Comparison of ENCODE assay signal across 8 cellular contexts in the genomic region with DNA sequence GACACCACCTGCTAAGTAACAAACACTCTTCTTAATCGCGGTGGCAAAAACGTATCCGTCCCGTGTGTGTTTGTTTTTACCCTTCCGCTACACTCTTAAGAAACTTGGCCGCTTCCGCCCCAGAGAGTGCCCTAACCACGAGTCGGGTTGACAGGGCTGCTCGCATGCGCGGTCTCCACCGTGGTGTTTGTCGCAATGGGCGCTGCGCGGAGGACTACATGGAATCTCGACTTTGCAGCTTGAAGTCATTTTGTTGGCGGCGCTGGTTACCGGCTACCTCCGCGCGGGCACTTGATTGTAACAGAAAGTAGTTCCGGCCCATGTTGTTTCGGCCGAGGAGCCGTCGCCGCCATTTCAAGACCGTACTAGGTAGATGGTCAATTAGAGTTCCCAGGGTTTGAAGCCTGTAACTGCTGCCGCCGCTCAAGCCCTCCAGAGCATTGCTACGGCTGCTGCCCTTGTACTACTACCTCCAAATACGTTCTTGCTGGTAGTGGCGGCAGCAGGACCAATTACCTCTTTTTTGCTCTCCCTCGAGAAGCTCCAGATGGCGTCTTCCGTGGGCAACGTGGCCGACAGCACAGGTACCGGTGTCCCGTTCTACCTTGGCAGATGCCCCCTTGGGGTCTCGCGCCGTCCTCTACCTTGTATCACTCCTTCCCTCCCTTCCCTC. TPM values are rescaled to one million over a fixed set of nuclear protein-coding genes. Genes with fewer than 3 reads are reported as not detected.
A peak's percentile ranks its signal among the peaks of the same experiment; 100 is the strongest.
DNase-seq lines count a peak whose midpoint lies in the region; ATAC-seq, FAIRE-seq and TF ChIP-seq lines count a peak whose summit lies in the region.

Gene OGT, plus strand, starts transcription at position 352 of the 673 bp plus-strand sequence. Its CDS starts 196 bp downstream, at position 548.

- peaks cover 26% of the 10 kb centered on the region for H3K4me1 ChIP-seq in HepG2 (ENCODE audit: insufficient read depth, low read length)

- CTCF ChIA-PET in HepG2 (lab: Yijun Ruan, JAX; ENCODE audit: low intra/inter-chr PET ratio, low total read pairs) = no interaction called here

- peak; percentile 95 for DNase-seq in CD14-positive monocyte (ENCODE audit: low spot score)
- DNase-seq in NCI-H82 (lab: John Stamatoyannopoulos, UW) = peak; percentile 97
- DNase-seq in activated CD4-positive, alpha-beta T cell treated with anti-CD3 and anti-CD28 coated beads, Interleukin-2, amount 50 U/mL, for 48 hours = peak; percentile 90 to 94
- peak; percentile 91 to 97 for DNase-seq in dermis microvascular lymphatic vessel endothelial cell (ENCODE audit: low read depth in 2 of 2)
- peak; percentile 89 for DNase-seq in HepG2 (ENCODE audit: low spot score)
- DNase-seq in stimulated activated CD4-positive, alpha-beta T cell treated with anti-CD3 and anti-CD28 coated beads, Interleukin-2, amount 100 ng/mL, for 48 hours = peak; percentile 78 to 81

- 0% methylated on average over 7 of the region's 47 CpGs for WGBS in HepG2 (ENCODE audit: low lambda C conversion rate)

- H3K4me3 ChIP-seq in HepG2 (replicated peaks in 1 of 3; ENCODE audit: insufficient read depth in 1 of 3, low read depth in 2 of 3, low read length in 3 of 3) = peak within 1 kb of the TSS; percentile 71 to 83 (median 72)

- peaks cover 0 to 10% (median 0%) of the 10 kb centered on the region in 3 donors for H3K27me3 Mint-ChIP-seq in CD14-positive monocyte (ENCODE audit: low read depth in 3 of 3)

- no peak for TF ChIP-seq CTCF in CD14-positive monocyte (IDR thresholded peaks at IDR 0.05)
- TF ChIP-seq CTCF in HepG2 (CRISPR knock-in tag; IDR thresholded peaks at IDR 0.05) = no peak

- TF ChIP-seq RAD21 in HepG2 (CRISPR knock-in tag; IDR thresholded peaks at IDR 0.05) = no peak

- ATAC-seq in GM19397 (IDR thresholded peaks at IDR 0.05; ENCODE audit: unreplicated experiment) = peak; percentile 88
- peak; percentile 77 for ATAC-seq in HG03571 (IDR thresholded peaks at IDR 0.05; ENCODE audit: unreplicated experiment)
- peak; percentile 94 for ATAC-seq in HepG2

- peak within 1 kb of the TSS; percentile 82 for H3K27ac ChIP-seq in HepG2 (ENCODE audit: extremely low read length, insufficient read depth, low read length)

- TF ChIP-seq POLR2A in HepG2 (IDR thresholded peaks at IDR 0.05; ENCODE audit: insufficient read depth in 1 of 2, low read depth in 2 of 2, low read length in 2 of 2) = peak; percentile 77 to 89

- H3K36me3 ChIP-seq in HepG2 (replicated peaks in 1 of 2; ENCODE audit: control insufficient read depth in 1 of 2, insufficient read depth in 2 of 2, low read length in 2 of 2) = peaks cover 1 to 5% of the 10 kb centered on the region in 2 experiments; a peak in 3 of 5 replicates

- H3K27ac Mint-ChIP-seq in CD14-positive monocyte = peak within 1 kb of the TSS; percentile 93 to 97 (median 93)

- FAIRE-seq in HepG2 (lab: Jason Lieb, UNC) = peak; percentile 92

- intact Hi-C loops in CD14-positive monocyte (cut with micrococcal nuclease) (no loop called here), HepG2 (cut with micrococcal nuclease; ENCODE audit: unreplicated experiment) (no loop called here)

- H3K36me3 Mint-ChIP-seq in CD14-positive monocyte = peaks cover 3 to 8% of the 10 kb centered on the region in 2 donors

- peak within 1 kb of the TSS; percentile 74 for H2AFZ ChIP-seq in HepG2 (ENCODE audit: low read length)

- TF ChIP-seq EP300 in HepG2 (IDR thresholded peaks at IDR 0.05; ENCODE audit: low read depth in 2 of 2, low read length in 2 of 2) (peak in 1 of 2 experiments; percentile 39; a peak in 1 of 4 replicates), HepG2 (CRISPR knock-in tag; IDR thresholded peaks at IDR 0.05; ENCODE audit: borderline replicate concordance) (no peak)

- H3K9me3 Mint-ChIP-seq in CD14-positive monocyte = peaks cover 0 to 34% (median 18%) of the 10 kb centered on the region in 7 donors

- no TSS peak for BruUV-seq in HepG2 (replicated peaks; lab: Mats Ljungman, UMichigan)

- peaks cover 43% of the 10 kb centered on the region for H3K79me2 ChIP-seq in HepG2 (ENCODE audit: insufficient read depth, low read length)

- peaks cover 24% of the 10 kb centered on the region for H3K4me1 Mint-ChIP-seq in CD14-positive monocyte

- H3K9me3 ChIP-seq in HepG2 (ENCODE audit: low read length) = no peaks in the 10 kb centered on the region

- POLR2A ChIA-PET in HepG2 (lab: Yijun Ruan, JAX) = interaction anchor here (0.9 to 4.1 kb wide), 8 partner anchors 10 to 305 kb away, joined by 3 to 21 read pairs (median 4); partner anchors contain the start of genes NONO and TAF1

- peak within 1 kb of the TSS; percentile 93 for H3K9ac ChIP-seq in HepG2 (ENCODE audit: insufficient read depth, low read depth, low read length)

- no peaks in the 10 kb centered on the region; a peak in 1 of 5 replicates for H3K27me3 ChIP-seq in HepG2 (ENCODE audit: control insufficient read depth in 1 of 2, insufficient read depth in 2 of 2, low read length in 2 of 2)

- peak within 1 kb of the TSS; percentile 96 for H3K4me3 Mint-ChIP-seq in CD14-positive monocyte

- H3K4me2 ChIP-seq in HepG2 (ENCODE audit: low read depth, low read length) = peak within 1 kb of the TSS; percentile 76

- in situ Hi-C loops in HepG2 (cut with HindIII; ENCODE audit: extremely low pct_ligation_motif_present, low pct_unique_long_range_greater_than_20kb) = no loop called here

- peaks cover 35% of the 10 kb centered on the region for H4K20me1 ChIP-seq in HepG2 (ENCODE audit: insufficient read depth, low read length)

TF ChIP-seq in HepG2, 621 proteins besides CTCF, POLR2A, EP300 and RAD21 (continues in another document):
- TF ChIP-seq KLF13 (CRISPR knock-in tag; IDR thresholded peaks at IDR 0.05) = no peak
- TF ChIP-seq SOX5 (CRISPR knock-in tag; IDR thresholded peaks at IDR 0.05; ENCODE audit: borderline replicate concordance) = peak; percentile 71; the same call in 1 of the 2 replicates
- no peak for TF ChIP-seq ZNF281 (CRISPR knock-in tag; IDR thresholded peaks at IDR 0.05; ENCODE audit: borderline replicate concordance)
- TF ChIP-seq ZNF713 (CRISPR knock-in tag; IDR thresholded peaks at IDR 0.05) = no peak

RNA-seq across cellular contexts. Expression of gene OGT, which starts in this region (rescaled TPM):
- polyA plus RNA-seq in CD14-positive monocyte (10 to 100 TPM; 11.7 to 14.0 TPM), HepG2 (2011; rRNA removed) (463 and 485 TPM in 2 replicates)
- total RNA-seq in dermis microvascular lymphatic vessel endothelial cell (65.6 and 117 TPM in 2 replicates), HepG2 (2016; rRNA removed; fragmentation: Illumina TruSeq; extraction: Trizol) (52.5 and 71.7 TPM in 2 replicates)
- total RNA-seq in HepG2 (2016; cell fraction: cytosol; rRNA removed; fragmentation: Illumina TruSeq; extraction: Trizol; ENCODE audit: low read depth) = 4.9 and 5.6 TPM in 2 replicates
- 52.7 and 70.9 TPM in 2 replicates for total RNA-seq in HepG2 (2016; cell fraction: insoluble cytoplasmic fraction; rRNA removed; fragmentation: Illumina TruSeq; extraction: Trizol)
- total RNA-seq in HepG2 (2016; cell fraction: membrane; rRNA removed; fragmentation: Illumina TruSeq; extraction: Trizol) = 11.5 and 13.1 TPM in 2 replicates
- total RNA-seq in HepG2 (2016; cell fraction: nucleus; rRNA removed; fragmentation: Illumina TruSeq; extraction: Trizol) = 170 and 179 TPM in 2 replicates
- 37.5 and 43.0 TPM in 2 replicates for polyA plus RNA-seq in HepG2 (2011; cell fraction: cytosol; rRNA removed)
- polyA plus RNA-seq in HepG2 (2011; cell fraction: nucleus; rRNA removed) = 2,493 and 2,606 TPM in 2 replicates
- 113 and 128 TPM in 2 replicates for polyA plus RNA-seq in HepG2 (2012)
- polyA plus RNA-seq in HepG2 (2016; cell fraction: cytosol; fragmentation: Illumina TruSeq; extraction: Trizol; ENCODE audit: low read depth) = 0.86 and 0.88 TPM in 2 replicates
- 22.9 and 23.0 TPM in 2 replicates for polyA plus RNA-seq in HepG2 (2016; cell fraction: insoluble cytoplasmic fraction; fragmentation: Illumina TruSeq; extraction: Trizol; ENCODE audit: low read depth)
- 3.1 and 3.9 TPM in 2 replicates for polyA plus RNA-seq in HepG2 (2016; cell fraction: membrane; fragmentation: Illumina TruSeq; extraction: Trizol; ENCODE audit: low read depth)
- 356 and 366 TPM in 2 replicates for polyA plus RNA-seq in HepG2 (2016; cell fraction: nucleus; fragmentation: Illumina TruSeq; extraction: Trizol; ENCODE audit: insufficient read depth, low read depth)
- polyA minus RNA-seq in HepG2 (2011; rRNA and poly(A)+ RNA removed; ENCODE audit: low replicate concordance) = 281 and 760 TPM in 2 replicates
- polyA minus RNA-seq in HepG2 (2011; cell fraction: cytosol; rRNA and poly(A)+ RNA removed) = 35.7 and 38.7 TPM in 2 replicates
- polyA minus RNA-seq in HepG2 (2011; cell fraction: nucleus; rRNA and poly(A)+ RNA removed) = 961 and 1,068 TPM in 2 replicates

Comparison
In these comparisons a context has a peak if more than half of its experiments do, and no peak if none do; other contexts are left out.
1. Peak in every context shown above with its lines: DNase-seq, ATAC-seq, H3K4me3 ChIP-seq and H3K27ac ChIP-seq.